In genomic region chr20:4369798-4370124, GRCh38 we compare ENCODE assay signal across 11 cellular contexts.
DNase-seq lines count a peak whose midpoint lies in the region; ATAC-seq, FAIRE-seq and TF ChIP-seq lines count a peak whose summit lies in the region.
"Had no signal": no experiment of that assay in that cellular context is flagged by ENCODE, and none has a peak within 500 bp of the region (broad histone marks: within the 10 kb centered on the region; RNA-seq: fewer than 3 reads in every experiment).

No MANE protein-coding gene starts in this region.

- H3K9ac ChIP-seq in mammary epithelial cell (ENCODE audit: insufficient read depth, low read length) (no peak overlapping the region), SK-N-SH (0 out of 2 replicates have a peak overlapping the region, but pooled peaks have one; percentile 8), K562 (ENCODE audit: insufficient read depth in 1 of 2, low read depth in 2 of 2, low read length in 2 of 2) (no peak overlapping the region)

- H3K4me3 ChIP-seq in mammary epithelial cell (replicated peaks in 1 of 3; ENCODE audit: insufficient read depth in 1 of 3, low read depth in 2 of 3, low read length in 3 of 3) (no peak overlapping the region), SK-N-SH (ENCODE audit: low read depth in 2 of 2, low read length in 1 of 2) (no peak overlapping the region), K562 (no peak overlapping the region)
- H3K4me3 ChIP-seq: gastrocnemius medialis, PC-9 had no signal

- CTCF ChIA-PET in MCF 10A (lab: Yijun Ruan, JAX) (interaction anchor here (0.6 to 0.9 kb wide), 4 partner anchors 9 to 238 kb away, joined by 3 read pairs; no protein-coding TSS in a partner anchor), mammary epithelial cell (lab: Charles Lee; ENCODE audit: low non-redundant PET) (no interaction called here), SK-N-SH (lab: Yijun Ruan, JAX) (interaction anchor here (0.7 kb wide), 1 partner anchor 20 kb away, joined by 3 read pairs; no protein-coding TSS in a partner anchor), K562 (lab: Yijun Ruan, JAX; ENCODE audit: low intra/inter-chr PET ratio) (no interaction called here)

- DNase-seq in MCF 10A (ENCODE audit: unreplicated experiment) = peak; percentile 20
- DNase-seq in mammary epithelial cell = no peak
- DNase-seq in SK-N-SH = no peak
- peak in 3 of 4 experiments; percentile 6 to 35 (median 10) for DNase-seq in K562 (ENCODE audit: extremely low read depth in 1 of 4, low spot score in 3 of 4)
- DNase-seq in urothelium cell line (ENCODE audit: low spot score) = peak; percentile 22
- no peak for DNase-seq in HuH-7 (ENCODE audit: low spot score)
- no peak for DNase-seq in osteocyte (ENCODE audit: extremely low spot score, unreplicated experiment)
- DNase-seq in kidney glomerular epithelial cell (lab: John Stamatoyannopoulos, UW) = no peak
- DNase-seq: gastrocnemius medialis, nephron progenitor cell, PC-9 had no signal

- H3K36me3 Mint-ChIP-seq in MCF 10A (ENCODE audit: insufficient read depth, unreplicated experiment) (no peaks in the 10 kb centered on the region), osteocyte (ENCODE audit: unreplicated experiment) (no peaks in the 10 kb centered on the region)

- no peaks in the 10 kb centered on the region for H3K9me1 ChIP-seq in K562 (ENCODE audit: control insufficient read depth, insufficient read depth, low read length)

- WGBS in mammary epithelial cell (ENCODE audit: low coverage, missing lambda C conversion rate) = 92% methylated on average over 6 of the region's 6 CpGs
- WGBS in SK-N-SH (ENCODE audit: low lambda C conversion rate) = 18% methylated on average over 6 of the region's 6 CpGs
- 0% methylated on average over 5 of the region's 6 CpGs for WGBS in K562 (ENCODE audit: insufficient coverage, low coverage, missing lambda C conversion rate)

- H3K27ac Mint-ChIP-seq in MCF 10A (ENCODE audit: low read depth, unreplicated experiment) (no peak overlapping the region), osteocyte (ENCODE audit: unreplicated experiment) (no peak overlapping the region)
- H3K27ac Mint-ChIP-seq: nephron progenitor cell had no signal

- no peak overlapping the region for H3K27ac ChIP-seq in mammary epithelial cell (ENCODE audit: insufficient read depth, low read depth, low read length)
- peak overlapping the region; percentile 34 to 64; a peak in 3 of 4 replicates for H3K27ac ChIP-seq in SK-N-SH (ENCODE audit: low read depth in 2 of 2, low read length in 1 of 2)
- H3K27ac ChIP-seq in K562 (ENCODE audit: extremely low read depth, low read depth, low read length) = peak overlapping the region; percentile 53
- H3K27ac ChIP-seq: gastrocnemius medialis, PC-9 had no signal

- H3K27me3 ChIP-seq in mammary epithelial cell (ENCODE audit: insufficient read depth, low read length) (no peaks in the 10 kb centered on the region), SK-N-SH (ENCODE audit: insufficient read depth) (no peaks in the 10 kb centered on the region), K562 (ENCODE audit: control insufficient read depth in 2 of 2, insufficient read depth in 2 of 2, low read length in 2 of 2) (no peaks in the 10 kb centered on the region)
- H3K27me3 ChIP-seq: gastrocnemius medialis had no signal

- H3F3A ChIP-seq in SK-N-SH (replicated peaks; ENCODE audit: insufficient read depth) = no peaks in the 10 kb centered on the region

- peak; percentile 47; the same call in 2 of the 3 replicates for ATAC-seq in K562
- ATAC-seq: gastrocnemius medialis had no signal

- H3K36me3 ChIP-seq in mammary epithelial cell (ENCODE audit: insufficient read depth, low read length) = no peaks in the 10 kb centered on the region
- H3K36me3 ChIP-seq in SK-N-SH (replicated peaks in 1 of 2; ENCODE audit: control insufficient read depth in 1 of 2, insufficient read depth in 2 of 2, low read length in 1 of 2) = no peaks in the 10 kb centered on the region
- no peaks in the 10 kb centered on the region for H3K36me3 ChIP-seq in K562 (ENCODE audit: control insufficient read depth, insufficient read depth, low read length)
- H3K36me3 ChIP-seq: gastrocnemius medialis had no signal

- no peak for TF ChIP-seq CTCF in MCF 10A (IDR thresholded peaks at IDR 0.05; ENCODE audit: unreplicated experiment)
- TF ChIP-seq CTCF in mammary epithelial cell (conservative IDR thresholded peaks at IDR 0.05 in 1 of 2, IDR thresholded peaks at IDR 0.05 in 1 of 2; ENCODE audit: extremely low read depth in 1 of 2, insufficient read depth in 1 of 2, low read depth in 1 of 2, low read length in 2 of 2) = no peak
- TF ChIP-seq CTCF in SK-N-SH (IDR thresholded peaks at IDR 0.05) = no peak
- TF ChIP-seq CTCF in K562 (IDR thresholded peaks at IDR 0.05 in 2 of 3, conservative IDR thresholded peaks at IDR 0.05 in 1 of 3; ENCODE audit: insufficient read depth in 2 of 3, low read depth in 1 of 3, low read length in 3 of 3) = no peak
- TF ChIP-seq CTCF in osteocyte (IDR thresholded peaks at IDR 0.05) = no peak

- no peak overlapping the region for H3K4me3 Mint-ChIP-seq in MCF 10A (ENCODE audit: unreplicated experiment)
- no peak overlapping the region for H3K4me3 Mint-ChIP-seq in osteocyte (ENCODE audit: unreplicated experiment)
- H3K4me3 Mint-ChIP-seq: nephron progenitor cell had no signal

- H3K4me1 Mint-ChIP-seq in MCF 10A (ENCODE audit: insufficient read depth, unreplicated experiment) (peaks cover 17% of the 10 kb centered on the region), osteocyte (ENCODE audit: unreplicated experiment) (no peaks in the 10 kb centered on the region)
- H3K4me1 Mint-ChIP-seq: nephron progenitor cell had no signal

- H3K9me3 Mint-ChIP-seq in MCF 10A (ENCODE audit: unreplicated experiment) = no peaks in the 10 kb centered on the region
- no peaks in the 10 kb centered on the region for H3K9me3 Mint-ChIP-seq in osteocyte (ENCODE audit: unreplicated experiment)

- POLR2A ChIA-PET in MCF 10A (lab: Yijun Ruan, JAX) (no interaction called here), SK-N-SH (lab: Yijun Ruan, JAX) (no interaction called here), K562 (lab: Yijun Ruan, JAX) (no interaction called here)

- no peak for TF ChIP-seq POLR2A in K562 (conservative IDR thresholded peaks at IDR 0.05)

- H3K27me3 Mint-ChIP-seq in MCF 10A (ENCODE audit: insufficient read depth, unreplicated experiment) = no peaks in the 10 kb centered on the region
- peaks cover 4% of the 10 kb centered on the region for H3K27me3 Mint-ChIP-seq in osteocyte (ENCODE audit: unreplicated experiment)

- TF ChIP-seq RAD21 in SK-N-SH (IDR thresholded peaks at IDR 0.05; ENCODE audit: low read length) (no peak), K562 (CRISPR knock-in tag; conservative IDR thresholded peaks at IDR 0.05 in 1 of 2, IDR thresholded peaks at IDR 0.05 in 1 of 2) (no peak)

- H2AFZ ChIP-seq in mammary epithelial cell (ENCODE audit: low read depth, low read length) = no peak overlapping the region
- peak overlapping the region; percentile 77 for H2AFZ ChIP-seq in SK-N-SH (ENCODE audit: low read depth)
- H2AFZ ChIP-seq in K562 (ENCODE audit: low read depth, low read length) = peak overlapping the region; percentile 88
- H2AFZ ChIP-seq: PC-9 had no signal

- H3K79me2 ChIP-seq in mammary epithelial cell (ENCODE audit: insufficient read depth, low read length) = no peaks in the 10 kb centered on the region
- no peaks in the 10 kb centered on the region for H3K79me2 ChIP-seq in SK-N-SH (ENCODE audit: insufficient read depth)
- H3K79me2 ChIP-seq in K562 (ENCODE audit: control insufficient read depth, insufficient read depth, low read length) = no peaks in the 10 kb centered on the region

- no peaks in the 10 kb centered on the region for H4K20me1 ChIP-seq in mammary epithelial cell (ENCODE audit: insufficient read depth, low read length)
- H4K20me1 ChIP-seq in SK-N-SH (ENCODE audit: insufficient read depth) = no peaks in the 10 kb centered on the region
- H4K20me1 ChIP-seq in K562 (replicated peaks; ENCODE audit: control insufficient read depth, insufficient read depth, low read length) = no peaks in the 10 kb centered on the region

- no peaks in the 10 kb centered on the region for H3K9me2 ChIP-seq in SK-N-SH

- FAIRE-seq in K562 (lab: Jason Lieb, UNC) (peak; percentile 57), urothelium cell line (lab: Jason Lieb, UNC) (no peak)

- dilution Hi-C loops in mammary epithelial cell (cut with HindIII; ENCODE audit: low sequenced_read_pairs) = loop anchor here (5.0 kb wide), 1 partner anchor 103 kb away; no protein-coding TSS in a partner anchor

- H3K4me1 ChIP-seq in mammary epithelial cell (ENCODE audit: insufficient read depth, low read length) = peaks cover 5% of the 10 kb centered on the region
- no peaks in the 10 kb centered on the region; a peak in 1 of 4 replicates for H3K4me1 ChIP-seq in SK-N-SH (ENCODE audit: control insufficient read depth in 1 of 2, insufficient read depth in 2 of 2, low read depth in 1 of 2, low read length in 1 of 2)
- H3K4me1 ChIP-seq in K562 (replicated peaks in 1 of 2; ENCODE audit: control insufficient read depth in 2 of 2, insufficient read depth in 2 of 2, low read length in 2 of 2) = peaks cover 0 to 11% of the 10 kb centered on the region in 2 experiments; a peak in 3 of 5 replicates
- H3K4me1 ChIP-seq: gastrocnemius medialis had no signal

- BruUV-seq in MCF 10A (replicated peaks; lab: Mats Ljungman, UMichigan) = no TSS peak
- BruUV-seq in mammary epithelial cell (replicated peaks; lab: Mats Ljungman, UMichigan) = no TSS peak
- BruUV-seq in K562 (replicated peaks; lab: Mats Ljungman, UMichigan) = no TSS peak

- intact Hi-C loops in MCF 10A (cut with micrococcal nuclease) = no loop called here
- intact Hi-C loops in mammary epithelial cell (cut with micrococcal nuclease) = no loop called here
- intact Hi-C loops in K562 (cut with micrococcal nuclease) = no loop called here

- TF ChIP-seq EP300 in SK-N-SH (IDR thresholded peaks at IDR 0.05; ENCODE audit: borderline replicate concordance in 1 of 2, low read depth in 1 of 2, low read length in 1 of 2) (no peak), K562 (IDR thresholded peaks at IDR 0.05; ENCODE audit: low read length) (no peak)

- in situ Hi-C loops in mammary epithelial cell (cut with MboI; ENCODE audit: low sequenced_read_pairs in 2 of 2) (no loop called here), K562 (cut with MboI) (no loop called here)

- H3K9me3 ChIP-seq in mammary epithelial cell (replicated peaks; ENCODE audit: insufficient read depth, low read length) = peaks cover 12% of the 10 kb centered on the region
- no peaks in the 10 kb centered on the region for H3K9me3 ChIP-seq in SK-N-SH
- H3K9me3 ChIP-seq in K562 (replicated peaks; ENCODE audit: control insufficient read depth, insufficient read depth, low read depth, low read length) = no peaks in the 10 kb centered on the region; the same call in 1 of the 2 replicates
- H3K9me3 ChIP-seq: gastrocnemius medialis had no signal

- H3K4me2 ChIP-seq in mammary epithelial cell (ENCODE audit: insufficient read depth, low read depth, low read length) = no peak overlapping the region
- peak overlapping the region; percentile 53 for H3K4me2 ChIP-seq in SK-N-SH
- H3K4me2 ChIP-seq in K562 (ENCODE audit: insufficient read depth, low read length) = peak overlapping the region; percentile 34
- H3K4me2 ChIP-seq: PC-9 had no signal

TF ChIP-seq in SK-N-SH, 30 proteins besides CTCF, POLR2A, EP300 and RAD21 (continues in another document):
- TF ChIP-seq JUND (IDR thresholded peaks at IDR 0.05) = peak; percentile 25; the same call in 1 of the 2 replicates

TF ChIP-seq in K562, 482 proteins besides CTCF, POLR2A, EP300 and RAD21 (continues in another document):
- no peak for TF ChIP-seq XRCC4 (IDR thresholded peaks at IDR 0.05; ENCODE audit: extremely low read depth, insufficient read depth, insufficient read length)

Comparison
In these comparisons a context has a peak if more than half of its experiments do, and no peak if none do; other contexts are left out.
1. DNase-seq: peak in MCF 10A (single experiment), K562 (3 of 4) and urothelium cell line (single experiment); none in mammary epithelial cell (single experiment), SK-N-SH (single experiment), HuH-7 (single experiment), osteocyte (single experiment) and kidney glomerular epithelial cell (single experiment).
2. CTCF ChIA-PET loops: an anchor here in MCF 10A (0.6 to 0.9 kb wide) and SK-N-SH (0.7 kb wide); none called in mammary epithelial cell and K562.